ENCODE assay signal across 9 cellular contexts in genomic region chr3:170809021-170809974, GRCh38.
A peak's percentile ranks its signal among the peaks of the same experiment; 100 is the strongest.
DNase-seq lines count a peak whose midpoint lies in the region; ATAC-seq, FAIRE-seq and TF ChIP-seq lines count a peak whose summit lies in the region.
"Had no signal": no experiment of that assay in that cellular context is flagged by ENCODE, and none has a peak within 500 bp of the region (broad histone marks: within the 10 kb centered on the region; RNA-seq: fewer than 3 reads in every experiment).

No MANE protein-coding gene starts in this region.

- H4K20me1 ChIP-seq in K562 (replicated peaks; ENCODE audit: control insufficient read depth, insufficient read depth, low read length) (no peaks in the 10 kb centered on the region), keratinocyte (ENCODE audit: control insufficient read depth, extremely low read depth, insufficient read depth, low read length) (no peaks in the 10 kb centered on the region)

- TF ChIP-seq RAD21 in K562 (CRISPR knock-in tag; conservative IDR thresholded peaks at IDR 0.05 in 1 of 2, IDR thresholded peaks at IDR 0.05 in 1 of 2) = peak; percentile 96

- H2AFZ ChIP-seq in K562 (ENCODE audit: low read depth, low read length) (peak overlapping the region; percentile 67), keratinocyte (ENCODE audit: control insufficient read depth, low read length) (no peak overlapping the region)

- BruUV-seq in K562 (replicated peaks; lab: Mats Ljungman, UMichigan) = no TSS peak

- POLR2A ChIA-PET in K562 (lab: Yijun Ruan, JAX) = interaction anchor here (1.0 to 1.4 kb wide), 2 partner anchors 31 to 173 kb away, joined by 3 to 4 read pairs; no protein-coding TSS in a partner anchor

- ATAC-seq in HG03378 (IDR thresholded peaks at IDR 0.05; ENCODE audit: unreplicated experiment) (peak; percentile 52), K562 (peak; percentile 92), GM21381 (IDR thresholded peaks at IDR 0.05; ENCODE audit: unreplicated experiment) (no peak)

- H3K79me2 ChIP-seq in K562 (ENCODE audit: control insufficient read depth, insufficient read depth, low read length) = no peaks in the 10 kb centered on the region
- no peaks in the 10 kb centered on the region for H3K79me2 ChIP-seq in keratinocyte (ENCODE audit: control insufficient read depth, insufficient read depth, low read length)

- H3K4me1 ChIP-seq in K562 (replicated peaks in 1 of 2; ENCODE audit: control insufficient read depth in 2 of 2, insufficient read depth in 2 of 2, low read length in 2 of 2) (peaks cover 12 to 41% of the 10 kb centered on the region in 2 experiments; a peak in 4 of 5 replicates), keratinocyte (ENCODE audit: control insufficient read depth, extremely low read depth, insufficient read depth, low read length) (peaks cover 42% of the 10 kb centered on the region), tibial artery (peaks cover 0 to 15% (median 5%) of the 10 kb centered on the region in 4 donors)

- no peaks in the 10 kb centered on the region for H3K27me3 ChIP-seq in K562 (ENCODE audit: control insufficient read depth in 2 of 2, insufficient read depth in 2 of 2, low read length in 2 of 2)
- H3K27me3 ChIP-seq in keratinocyte (ENCODE audit: control insufficient read depth, extremely low read depth, insufficient read depth, low read length) = no peaks in the 10 kb centered on the region
- no peaks in the 10 kb centered on the region for H3K27me3 ChIP-seq in tibial artery

- TF ChIP-seq EP300 in K562 (IDR thresholded peaks at IDR 0.05; ENCODE audit: low read length) = peak; percentile 25; the same call in 1 of the 2 replicates

- dilution Hi-C loops in keratinocyte (cut with MboI; ENCODE audit: extremely low pct_ligation_motif_present, low sequenced_read_pairs) = no loop called here

- H3K4me2 ChIP-seq in K562 (ENCODE audit: insufficient read depth, low read length) (peak overlapping the region; percentile 20), keratinocyte (ENCODE audit: control insufficient read depth, extremely low read depth, insufficient read depth, low read depth, low read length) (peak overlapping the region; percentile 71)

- intact Hi-C loops in K562 (cut with micrococcal nuclease) = loop anchor here (1.0 to 5.0 kb wide), 7 partner anchors 31 to 187 kb away; no protein-coding TSS in a partner anchor
- intact Hi-C loops in tibial artery (cut with DNase I; ENCODE audit: low total_unique reads) = no loop called here

- TF ChIP-seq CTCF in K562 (IDR thresholded peaks at IDR 0.05 in 2 of 3, conservative IDR thresholded peaks at IDR 0.05 in 1 of 3; ENCODE audit: insufficient read depth in 2 of 3, low read depth in 1 of 3, low read length in 3 of 3) (peak; percentile 79 to 87 (median 86)), keratinocyte (optimal IDR thresholded peaks at IDR 0.05 in 1 of 3, IDR thresholded peaks at IDR 0.05 in 1 of 3, conservative IDR thresholded peaks at IDR 0.05 in 1 of 3; ENCODE audit: extremely low read depth in 1 of 3, insufficient read depth in 2 of 3, low read length in 3 of 3) (peak; percentile 66 to 79 (median 77)), tibial artery (IDR thresholded peaks at IDR 0.05) (peak; percentile 33 to 53)

- no peak for TF ChIP-seq POLR2A in K562 (conservative IDR thresholded peaks at IDR 0.05)

- H3K9me1 ChIP-seq in K562 (ENCODE audit: control insufficient read depth, insufficient read depth, low read length) (no peaks in the 10 kb centered on the region), keratinocyte (ENCODE audit: control insufficient read depth, extremely low read depth, insufficient read depth, low read length) (no peaks in the 10 kb centered on the region)

- peak; percentile 88 for FAIRE-seq in K562 (lab: Jason Lieb, UNC)
- peak; percentile 84 for FAIRE-seq in keratinocyte (lab: Jason Lieb, UNC)

- 62% methylated on average over 14 of the region's 14 CpGs for WGBS in K562 (ENCODE audit: insufficient coverage, low coverage, missing lambda C conversion rate)

- H3K4me3 ChIP-seq in K562 = no peak overlapping the region
- H3K4me3 ChIP-seq in keratinocyte (ENCODE audit: control insufficient read depth in 2 of 3, extremely low read depth in 1 of 3, insufficient read depth in 2 of 3, low read depth in 1 of 3, low read length in 3 of 3) = peak overlapping the region in 1 of 3 experiments; percentile 42
- H3K4me3 ChIP-seq in tibial artery = no peak overlapping the region
- H3K4me3 ChIP-seq: skin epidermis had no signal

- no peak overlapping the region for H3K27ac ChIP-seq in K562 (ENCODE audit: extremely low read depth, low read depth, low read length)
- H3K27ac ChIP-seq in keratinocyte (ENCODE audit: control insufficient read depth, insufficient read depth, low read length) = peak overlapping the region; percentile 46
- H3K27ac ChIP-seq in tibial artery = no peak overlapping the region

- in situ Hi-C loops in K562 (cut with MboI) = loop anchor here (5.0 kb wide), 1 partner anchor 117 kb away; no protein-coding TSS in a partner anchor

- H3K9me3 ChIP-seq in K562 (replicated peaks; ENCODE audit: control insufficient read depth, insufficient read depth, low read depth, low read length) (no peaks in the 10 kb centered on the region), keratinocyte (ENCODE audit: control insufficient read depth, low read depth, low read length) (no peaks in the 10 kb centered on the region), tibial artery (no peaks in the 10 kb centered on the region)

- H3K36me3 ChIP-seq in K562 (ENCODE audit: control insufficient read depth, insufficient read depth, low read length) (no peaks in the 10 kb centered on the region), keratinocyte (ENCODE audit: control insufficient read depth in 2 of 2, extremely low read depth in 1 of 2, insufficient read depth in 2 of 2, low read length in 2 of 2) (no peaks in the 10 kb centered on the region), tibial artery (no peaks in the 10 kb centered on the region)

- DNase-seq in DMS 273 (lab: John Stamatoyannopoulos, UW; ENCODE audit: unreplicated experiment) (peak; percentile 87), NCI-H524 treated with DMSO at 0.1 percent for 48 hours (lab: John Stamatoyannopoulos, UW) (peak; percentile 77), K562 (ENCODE audit: extremely low read depth in 1 of 4, low spot score in 3 of 4) (peak; percentile 58 to 86 (median 65)), keratinocyte (ENCODE audit: low read depth, low spot score) (peak; percentile 77), tibial artery (no peak)
- no peak for DNase-seq in stimulated activated CD4-positive, alpha-beta T cell treated with anti-CD3 and anti-CD28 coated beads, Interleukin-1b, Interleukin-23, amount 100 ng/mL, for 48 hours

- H3K9ac ChIP-seq in K562 (ENCODE audit: insufficient read depth in 1 of 2, low read depth in 2 of 2, low read length in 2 of 2) (no peak overlapping the region), keratinocyte (ENCODE audit: control insufficient read depth, extremely low read depth, insufficient read depth, low read length) (no peak overlapping the region)

- CTCF ChIA-PET in K562 (lab: Yijun Ruan, JAX; ENCODE audit: low intra/inter-chr PET ratio) = interaction anchor here (0.9 to 1.7 kb wide), 2 partner anchors 255 to 395 kb away, joined by 3 to 8 read pairs; no protein-coding TSS in a partner anchor

TF ChIP-seq in K562, 482 proteins besides CTCF, POLR2A, EP300 and RAD21 (continues in another document):
- TF ChIP-seq ZNF696 (CRISPR knock-in tag; conservative IDR thresholded peaks at IDR 0.05) (no peak), RB1 (IDR thresholded peaks at IDR 0.05; ENCODE audit: low read depth) (no peak), TGIF2 (CRISPR knock-in tag; IDR thresholded peaks at IDR 0.05) (no peak), ZNF174 (CRISPR knock-in tag; IDR thresholded peaks at IDR 0.05) (no peak), AFF4 (CRISPR knock-in tag; IDR thresholded peaks at IDR 0.05) (no peak), USF1 (CRISPR knock-in tag; IDR thresholded peaks at IDR 0.05) (no peak), PREB (CRISPR knock-in tag; IDR thresholded peaks at IDR 0.05) (no peak)

Comparison
In these comparisons a context has a peak if more than half of its experiments do, and no peak if none do; other contexts are left out.
1. DNase-seq: peak in DMS 273 (single experiment), NCI-H524 treated with DMSO at 0.1 percent for 48 hours (single experiment), K562 (4 of 4) and keratinocyte (single experiment); none in tibial artery (0 of 2) and stimulated activated CD4-positive, alpha-beta T cell treated with anti-CD3 and anti-CD28 coated beads, Interleukin-1b, Interleukin-23, amount 100 ng/mL, for 48 hours (single experiment).
2. Peak in every context shown above with its lines, with median percentiles within 50 percentile points of each other: CTCF ChIP-seq.